In the genomic region with DNA sequence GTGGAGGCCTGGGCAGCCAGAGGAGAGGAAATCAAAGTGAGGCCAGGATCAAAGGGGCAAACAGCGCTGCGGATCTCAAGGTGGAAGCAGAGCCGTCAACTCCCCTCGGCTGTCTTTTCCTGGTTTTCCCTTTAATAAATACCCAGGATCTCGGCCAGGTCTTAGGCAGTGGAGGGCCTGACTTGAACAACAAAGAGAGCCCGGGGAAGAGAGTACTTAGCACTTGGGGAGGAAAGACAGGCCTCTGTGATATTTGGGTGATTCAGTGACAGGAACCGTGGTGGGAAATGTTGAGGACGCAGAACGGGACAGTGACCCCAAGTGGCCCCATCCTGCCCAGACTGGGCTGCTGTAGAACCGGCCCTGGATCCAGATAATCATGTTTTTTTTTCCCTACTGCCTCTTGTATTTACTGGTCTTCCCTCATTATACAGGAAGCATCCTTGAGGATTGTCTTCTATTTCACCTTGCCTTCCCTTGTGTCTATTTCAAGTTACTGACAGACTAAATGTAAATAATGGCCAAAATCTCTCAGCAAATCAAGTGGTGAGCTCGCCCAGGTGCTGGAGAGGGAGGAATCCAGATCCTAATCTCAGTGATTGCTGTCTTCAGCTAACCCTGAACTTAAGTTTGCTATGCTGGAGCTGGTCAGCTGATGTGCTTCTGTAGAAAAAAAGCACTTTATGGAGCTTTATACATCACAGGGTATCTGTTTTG, we compare ENCODE assay signal across 1 cellular context.
TF ChIP-seq lines count a peak whose summit lies in the region.

No MANE protein-coding gene starts in this region.

TF ChIP-seq in HEK293, 187 proteins besides CTCF, POLR2A, EP300 and RAD21 (continued from another document):
- TF ChIP-seq ZBTB8A (tag by site-specific recombination; IDR thresholded peaks at IDR 0.05) (no peak), GLI2 (tag by site-specific recombination; IDR thresholded peaks at IDR 0.05; ENCODE audit: borderline replicate concordance, low read depth) (no peak)
- TF ChIP-seq, protein P1, sequence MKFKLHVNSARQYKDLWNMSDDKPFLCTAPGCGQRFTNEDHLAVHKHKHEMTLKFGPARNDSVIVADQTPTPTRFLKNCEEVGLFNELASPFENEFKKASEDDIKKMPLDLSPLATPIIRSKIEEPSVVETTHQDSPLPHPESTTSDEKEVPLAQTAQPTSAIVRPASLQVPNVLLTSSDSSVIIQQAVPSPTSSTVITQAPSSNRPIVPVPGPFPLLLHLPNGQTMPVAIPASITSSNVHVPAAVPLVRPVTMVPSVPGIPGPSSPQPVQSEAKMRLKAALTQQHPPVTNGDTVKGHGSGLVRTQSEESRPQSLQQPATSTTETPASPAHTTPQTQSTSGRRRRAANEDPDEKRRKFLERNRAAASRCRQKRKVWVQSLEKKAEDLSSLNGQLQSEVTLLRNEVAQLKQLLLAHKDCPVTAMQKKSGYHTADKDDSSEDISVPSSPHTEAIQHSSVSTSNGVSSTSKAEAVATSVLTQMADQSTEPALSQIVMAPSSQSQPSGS (tag by site-specific recombination; IDR thresholded peaks at IDR 0.05; ENCODE audit: low read depth): no peak
